In the genomic region with DNA sequence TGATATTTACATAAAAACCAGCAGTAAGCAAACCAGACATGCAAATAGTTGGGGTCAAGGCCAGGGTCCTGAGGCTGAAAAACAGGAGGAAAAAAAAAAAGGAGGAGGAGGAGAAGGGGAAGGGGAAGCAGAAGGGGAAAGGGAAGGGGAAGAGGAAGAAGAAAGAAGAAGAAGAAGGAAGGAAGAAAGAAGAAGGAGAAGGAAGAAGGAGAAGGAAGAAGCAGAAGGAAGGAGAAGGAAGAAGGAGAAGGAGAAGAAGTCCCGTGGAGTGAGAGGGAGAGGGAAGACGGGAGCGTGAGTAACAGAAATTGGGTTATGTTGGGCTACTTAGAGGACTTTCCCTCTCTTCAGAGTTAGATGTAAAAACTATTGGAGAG, we compare ENCODE assay signal across 2 cellular contexts.
TF ChIP-seq lines count a peak whose summit lies in the region.

No MANE protein-coding gene starts in this region.

TF ChIP-seq in GM23338, 12 proteins besides CTCF, POLR2A, EP300 and RAD21:
- TF ChIP-seq, protein P1, sequence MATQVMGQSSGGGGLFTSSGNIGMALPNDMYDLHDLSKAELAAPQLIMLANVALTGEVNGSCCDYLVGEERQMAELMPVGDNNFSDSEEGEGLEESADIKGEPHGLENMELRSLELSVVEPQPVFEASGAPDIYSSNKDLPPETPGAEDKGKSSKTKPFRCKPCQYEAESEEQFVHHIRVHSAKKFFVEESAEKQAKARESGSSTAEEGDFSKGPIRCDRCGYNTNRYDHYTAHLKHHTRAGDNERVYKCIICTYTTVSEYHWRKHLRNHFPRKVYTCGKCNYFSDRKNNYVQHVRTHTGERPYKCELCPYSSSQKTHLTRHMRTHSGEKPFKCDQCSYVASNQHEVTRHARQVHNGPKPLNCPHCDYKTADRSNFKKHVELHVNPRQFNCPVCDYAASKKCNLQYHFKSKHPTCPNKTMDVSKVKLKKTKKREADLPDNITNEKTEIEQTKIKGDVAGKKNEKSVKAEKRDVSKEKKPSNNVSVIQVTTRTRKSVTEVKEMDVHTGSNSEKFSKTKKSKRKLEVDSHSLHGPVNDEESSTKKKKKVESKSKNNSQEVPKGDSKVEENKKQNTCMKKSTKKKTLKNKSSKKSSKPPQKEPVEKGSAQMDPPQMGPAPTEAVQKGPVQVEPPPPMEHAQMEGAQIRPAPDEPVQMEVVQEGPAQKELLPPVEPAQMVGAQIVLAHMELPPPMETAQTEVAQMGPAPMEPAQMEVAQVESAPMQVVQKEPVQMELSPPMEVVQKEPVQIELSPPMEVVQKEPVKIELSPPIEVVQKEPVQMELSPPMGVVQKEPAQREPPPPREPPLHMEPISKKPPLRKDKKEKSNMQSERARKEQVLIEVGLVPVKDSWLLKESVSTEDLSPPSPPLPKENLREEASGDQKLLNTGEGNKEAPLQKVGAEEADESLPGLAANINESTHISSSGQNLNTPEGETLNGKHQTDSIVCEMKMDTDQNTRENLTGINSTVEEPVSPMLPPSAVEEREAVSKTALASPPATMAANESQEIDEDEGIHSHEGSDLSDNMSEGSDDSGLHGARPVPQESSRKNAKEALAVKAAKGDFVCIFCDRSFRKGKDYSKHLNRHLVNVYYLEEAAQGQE (IDR thresholded peaks at IDR 0.05; ENCODE audit: unreplicated experiment), result no peak
- TF ChIP-seq, protein P2, sequence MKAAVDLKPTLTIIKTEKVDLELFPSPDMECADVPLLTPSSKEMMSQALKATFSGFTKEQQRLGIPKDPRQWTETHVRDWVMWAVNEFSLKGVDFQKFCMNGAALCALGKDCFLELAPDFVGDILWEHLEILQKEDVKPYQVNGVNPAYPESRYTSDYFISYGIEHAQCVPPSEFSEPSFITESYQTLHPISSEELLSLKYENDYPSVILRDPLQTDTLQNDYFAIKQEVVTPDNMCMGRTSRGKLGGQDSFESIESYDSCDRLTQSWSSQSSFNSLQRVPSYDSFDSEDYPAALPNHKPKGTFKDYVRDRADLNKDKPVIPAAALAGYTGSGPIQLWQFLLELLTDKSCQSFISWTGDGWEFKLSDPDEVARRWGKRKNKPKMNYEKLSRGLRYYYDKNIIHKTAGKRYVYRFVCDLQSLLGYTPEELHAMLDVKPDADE (IDR thresholded peaks at IDR 0.05), result no peak
- no peak for TF ChIP-seq POLR2AphosphoS5 (IDR thresholded peaks at IDR 0.05; ENCODE audit: low read depth)
- no peak for TF ChIP-seq NANOG (IDR thresholded peaks at IDR 0.05; ENCODE audit: borderline replicate concordance)
- TF ChIP-seq ZNF331 (CRISPR knock-in tag; IDR thresholded peaks at IDR 0.05; ENCODE audit: low read depth), result no peak
- no peak for TF ChIP-seq CREB1 (CRISPR knock-in tag; IDR thresholded peaks at IDR 0.05; ENCODE audit: low read depth)
- no peak for TF ChIP-seq JUNB (IDR thresholded peaks at IDR 0.05; ENCODE audit: unreplicated experiment)
- no peak for TF ChIP-seq ZNF114 (CRISPR knock-in tag; IDR thresholded peaks at IDR 0.05)
- TF ChIP-seq, protein P3, sequence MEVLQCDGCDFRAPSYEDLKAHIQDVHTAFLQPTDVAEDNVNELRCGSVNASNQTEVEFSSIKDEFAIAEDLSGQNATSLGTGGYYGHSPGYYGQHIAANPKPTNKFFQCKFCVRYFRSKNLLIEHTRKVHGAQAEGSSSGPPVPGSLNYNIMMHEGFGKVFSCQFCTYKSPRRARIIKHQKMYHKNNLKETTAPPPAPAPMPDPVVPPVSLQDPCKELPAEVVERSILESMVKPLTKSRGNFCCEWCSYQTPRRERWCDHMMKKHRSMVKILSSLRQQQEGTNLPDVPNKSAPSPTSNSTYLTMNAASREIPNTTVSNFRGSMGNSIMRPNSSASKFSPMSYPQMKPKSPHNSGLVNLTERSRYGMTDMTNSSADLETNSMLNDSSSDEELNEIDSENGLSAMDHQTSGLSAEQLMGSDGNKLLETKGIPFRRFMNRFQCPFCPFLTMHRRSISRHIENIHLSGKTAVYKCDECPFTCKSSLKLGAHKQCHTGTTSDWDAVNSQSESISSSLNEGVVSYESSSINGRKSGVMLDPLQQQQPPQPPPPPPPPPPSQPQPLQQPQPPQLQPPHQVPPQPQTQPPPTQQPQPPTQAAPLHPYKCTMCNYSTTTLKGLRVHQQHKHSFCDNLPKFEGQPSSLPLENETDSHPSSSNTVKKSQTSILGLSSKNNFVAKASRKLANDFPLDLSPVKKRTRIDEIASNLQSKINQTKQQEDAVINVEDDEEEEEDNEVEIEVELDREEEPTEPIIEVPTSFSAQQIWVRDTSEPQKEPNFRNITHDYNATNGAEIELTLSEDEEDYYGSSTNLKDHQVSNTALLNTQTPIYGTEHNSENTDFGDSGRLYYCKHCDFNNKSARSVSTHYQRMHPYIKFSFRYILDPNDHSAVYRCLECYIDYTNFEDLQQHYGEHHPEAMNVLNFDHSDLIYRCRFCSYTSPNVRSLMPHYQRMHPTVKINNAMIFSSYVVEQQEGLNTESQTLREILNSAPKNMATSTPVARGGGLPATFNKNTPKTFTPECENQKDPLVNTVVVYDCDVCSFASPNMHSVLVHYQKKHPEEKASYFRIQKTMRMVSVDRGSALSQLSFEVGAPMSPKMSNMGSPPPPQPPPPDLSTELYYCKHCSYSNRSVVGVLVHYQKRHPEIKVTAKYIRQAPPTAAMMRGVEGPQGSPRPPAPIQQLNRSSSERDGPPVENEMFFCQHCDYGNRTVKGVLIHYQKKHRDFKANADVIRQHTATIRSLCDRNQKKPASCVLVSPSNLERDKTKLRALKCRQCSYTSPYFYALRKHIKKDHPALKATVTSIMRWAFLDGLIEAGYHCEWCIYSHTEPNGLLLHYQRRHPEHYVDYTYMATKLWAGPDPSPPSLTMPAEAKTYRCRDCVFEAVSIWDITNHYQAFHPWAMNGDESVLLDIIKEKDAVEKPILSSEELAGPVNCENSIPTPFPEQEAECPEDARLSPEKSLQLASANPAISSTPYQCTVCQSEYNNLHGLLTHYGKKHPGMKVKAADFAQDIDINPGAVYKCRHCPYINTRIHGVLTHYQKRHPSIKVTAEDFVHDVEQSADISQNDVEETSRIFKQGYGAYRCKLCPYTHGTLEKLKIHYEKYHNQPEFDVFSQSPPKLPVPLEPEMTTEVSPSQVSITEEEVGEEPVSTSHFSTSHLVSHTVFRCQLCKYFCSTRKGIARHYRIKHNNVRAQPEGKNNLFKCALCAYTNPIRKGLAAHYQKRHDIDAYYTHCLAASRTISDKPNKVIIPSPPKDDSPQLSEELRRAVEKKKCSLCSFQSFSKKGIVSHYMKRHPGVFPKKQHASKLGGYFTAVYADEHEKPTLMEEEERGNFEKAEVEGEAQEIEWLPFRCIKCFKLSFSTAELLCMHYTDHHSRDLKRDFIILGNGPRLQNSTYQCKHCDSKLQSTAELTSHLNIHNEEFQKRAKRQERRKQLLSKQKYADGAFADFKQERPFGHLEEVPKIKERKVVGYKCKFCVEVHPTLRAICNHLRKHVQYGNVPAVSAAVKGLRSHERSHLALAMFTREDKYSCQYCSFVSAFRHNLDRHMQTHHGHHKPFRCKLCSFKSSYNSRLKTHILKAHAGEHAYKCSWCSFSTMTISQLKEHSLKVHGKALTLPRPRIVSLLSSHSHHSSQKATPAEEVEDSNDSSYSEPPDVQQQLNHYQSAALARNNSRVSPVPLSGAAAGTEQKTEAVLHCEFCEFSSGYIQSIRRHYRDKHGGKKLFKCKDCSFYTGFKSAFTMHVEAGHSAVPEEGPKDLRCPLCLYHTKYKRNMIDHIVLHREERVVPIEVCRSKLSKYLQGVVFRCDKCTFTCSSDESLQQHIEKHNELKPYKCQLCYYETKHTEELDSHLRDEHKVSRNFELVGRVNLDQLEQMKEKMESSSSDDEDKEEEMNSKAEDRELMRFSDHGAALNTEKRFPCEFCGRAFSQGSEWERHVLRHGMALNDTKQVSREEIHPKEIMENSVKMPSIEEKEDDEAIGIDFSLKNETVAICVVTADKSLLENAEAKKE (CRISPR knock-in tag; IDR thresholded peaks at IDR 0.05), result no peak

TF ChIP-seq in K562, 482 proteins besides CTCF, POLR2A, EP300 and RAD21:
- peak; percentile 88 for TF ChIP-seq ZNF512 (tag; IDR thresholded peaks at IDR 0.05)
- TF ChIP-seq, protein P4, sequence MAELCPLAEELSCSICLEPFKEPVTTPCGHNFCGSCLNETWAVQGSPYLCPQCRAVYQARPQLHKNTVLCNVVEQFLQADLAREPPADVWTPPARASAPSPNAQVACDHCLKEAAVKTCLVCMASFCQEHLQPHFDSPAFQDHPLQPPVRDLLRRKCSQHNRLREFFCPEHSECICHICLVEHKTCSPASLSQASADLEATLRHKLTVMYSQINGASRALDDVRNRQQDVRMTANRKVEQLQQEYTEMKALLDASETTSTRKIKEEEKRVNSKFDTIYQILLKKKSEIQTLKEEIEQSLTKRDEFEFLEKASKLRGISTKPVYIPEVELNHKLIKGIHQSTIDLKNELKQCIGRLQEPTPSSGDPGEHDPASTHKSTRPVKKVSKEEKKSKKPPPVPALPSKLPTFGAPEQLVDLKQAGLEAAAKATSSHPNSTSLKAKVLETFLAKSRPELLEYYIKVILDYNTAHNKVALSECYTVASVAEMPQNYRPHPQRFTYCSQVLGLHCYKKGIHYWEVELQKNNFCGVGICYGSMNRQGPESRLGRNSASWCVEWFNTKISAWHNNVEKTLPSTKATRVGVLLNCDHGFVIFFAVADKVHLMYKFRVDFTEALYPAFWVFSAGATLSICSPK (IDR thresholded peaks at IDR 0.05; ENCODE audit: borderline replicate concordance), result no peak
